Comparison of ENCODE assay signal across 27 cellular contexts in the genomic region with DNA sequence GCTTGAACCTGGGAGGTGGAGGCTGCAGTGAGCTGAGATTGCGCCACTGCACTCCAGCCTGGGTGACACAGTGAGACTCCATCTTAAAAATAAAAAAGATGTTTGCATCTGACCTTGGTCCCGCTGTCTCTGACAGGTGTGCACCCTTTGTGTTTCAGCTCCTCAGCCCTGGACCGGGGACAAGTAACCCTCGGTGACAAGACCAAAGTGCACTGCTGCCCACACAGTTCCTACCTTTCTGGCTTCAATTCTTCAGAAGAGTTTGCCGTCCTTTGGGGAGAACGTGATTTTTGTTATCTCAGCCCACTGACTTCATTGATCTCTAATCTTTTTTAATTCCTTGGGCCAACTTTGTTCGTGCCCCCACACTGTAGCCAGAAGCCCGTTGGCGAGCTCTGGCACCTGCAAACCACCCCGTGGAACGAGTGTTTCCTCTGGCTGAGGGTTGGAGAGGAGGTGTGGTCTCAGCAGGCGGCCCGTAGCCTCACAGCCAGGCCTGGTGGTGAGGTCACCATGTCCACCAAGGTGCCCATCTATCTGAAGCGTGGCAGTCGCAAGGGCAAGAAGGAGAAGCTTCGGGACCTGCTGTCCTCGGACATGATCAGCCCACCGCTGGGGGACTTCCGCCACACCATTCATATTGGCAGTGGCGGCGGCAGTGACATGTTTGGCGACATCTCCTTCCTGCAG. TPM values are rescaled to one million over a fixed set of nuclear protein-coding genes. Genes with fewer than 3 reads are reported as not detected.
"Had no signal": no experiment of that assay in that cellular context is flagged by ENCODE, and none has a peak within 500 bp of the region (broad histone marks: within the 10 kb centered on the region; RNA-seq: fewer than 3 reads in every experiment).

No MANE protein-coding gene starts in this region.

- H3K4me3 ChIP-seq: colonic mucosa, left lung, psoas muscle, testis, tibial nerve had no signal

- H3K36me3 Mint-ChIP-seq: naive thymus-derived CD4-positive, alpha-beta T cell had no signal

- H3K9me3 Mint-ChIP-seq: endodermal cell; naive thymus-derived CD4-positive, alpha-beta T cell; nephron progenitor cell; stimulated activated naive B cell treated with anti-CD40 and anti-IgM and Interleukin-4, amounts not matched to agents 10 μg/mL and 1 μg/mL and 100 μg/mL, for 72 hours; stimulated activated naive CD8-positive, alpha-beta T cell treated with anti-CD3 and anti-CD28 coated beads, Interleukin-15, amount 100 ng/mL, for 72 hours had no signal

- H3K27me3 ChIP-seq: colonic mucosa, heart left ventricle, left lung, testis, tibial nerve had no signal

- H3K27ac ChIP-seq: colonic mucosa, parathyroid adenoma, psoas muscle, testis had no signal

- H3K27ac Mint-ChIP-seq: endodermal cell; naive thymus-derived CD4-positive, alpha-beta T cell; nephron progenitor cell; stimulated activated naive B cell treated with anti-CD40 and anti-IgM and Interleukin-4, amounts not matched to agents 10 μg/mL and 1 μg/mL and 100 μg/mL, for 72 hours; stimulated activated naive CD8-positive, alpha-beta T cell treated with anti-CD3 and anti-CD28 coated beads, Interleukin-15, amount 100 ng/mL, for 72 hours had no signal

- H3K9me3 ChIP-seq: colonic mucosa, heart left ventricle, left lung, psoas muscle, testis, tibial nerve had no signal

- ATAC-seq: heart left ventricle; left lung; naive thymus-derived CD4-positive, alpha-beta T cell; psoas muscle; sciatic nerve; stimulated activated naive B cell treated with anti-CD40 and anti-IgM and Interleukin-4, amounts not matched to agents 10 μg/mL and 1 μg/mL and 100 μg/mL, for 72 hours; stimulated activated naive CD8-positive, alpha-beta T cell treated with anti-CD3 and anti-CD28 coated beads, Interleukin-15, amount 100 ng/mL, for 72 hours had no signal

- H3K79me2 ChIP-seq: parathyroid adenoma had no signal

- FAIRE-seq: islet of Langerhans had no signal

- H2AFZ ChIP-seq: parathyroid adenoma had no signal

- H3K4me1 ChIP-seq: colonic mucosa, parathyroid adenoma had no signal

- H3K27me3 Mint-ChIP-seq: stimulated activated naive B cell treated with anti-CD40 and anti-IgM and Interleukin-4, amounts not matched to agents 10 μg/mL and 1 μg/mL and 100 μg/mL, for 72 hours had no signal

- H3K4me3 Mint-ChIP-seq: endodermal cell; naive thymus-derived CD4-positive, alpha-beta T cell; nephron progenitor cell; stimulated activated naive B cell treated with anti-CD40 and anti-IgM and Interleukin-4, amounts not matched to agents 10 μg/mL and 1 μg/mL and 100 μg/mL, for 72 hours; stimulated activated naive CD8-positive, alpha-beta T cell treated with anti-CD3 and anti-CD28 coated beads, Interleukin-15, amount 100 ng/mL, for 72 hours had no signal

- DNase-seq: caudate nucleus; colonic mucosa; effector CD4-positive, alpha-beta T cell; endodermal cell; foreskin melanocyte; heart left ventricle; hypothalamus; kidney glomerular epithelial cell; naive thymus-derived CD4-positive, alpha-beta T cell; nephron progenitor cell; psoas muscle; retina; stimulated activated CD4-positive, alpha-beta T cell treated with anti-CD3 and anti-CD28 coated beads, Interleukin-2, amount 100 ng/mL, for 24 hours; stimulated activated CD4-positive, alpha-beta T cell treated with anti-CD3 and anti-CD28 coated beads, Interleukin-4, amount 100 ng/mL, for 4 hours; stimulated activated naive B cell treated with anti-CD40 and anti-IgM and Interleukin-4, amounts not matched to agents 10 μg/mL and 1 μg/mL and 100 μg/mL, for 72 hours; stimulated activated naive CD8-positive, alpha-beta T cell treated with anti-CD3 and anti-CD28 coated beads, Interleukin-15, amount 100 ng/mL, for 72 hours; testis had no signal

- H3K9ac ChIP-seq: parathyroid adenoma had no signal

RNA-seq across cellular contexts. Expression of a gene that starts 5.9 kb away (rescaled TPM):
- total RNA-seq: mononuclear cell had no signal
- polyA plus RNA-seq: naive thymus-derived CD4-positive, alpha-beta T cell had no signal

RNA-seq across cellular contexts. Expression of a gene that starts 34.0 kb away (rescaled TPM):
- total RNA-seq: lung microvascular endothelial cell, mesenteric fat pad, sciatic nerve, skeletal muscle tissue, subcutaneous adipose tissue had no signal
